In genomic region chr17:5897981-5898380, GRCh38 we compare ENCODE assay signal across 6 cellular contexts.
DNase-seq lines count a peak whose midpoint lies in the region; ATAC-seq and TF ChIP-seq lines count a peak whose summit lies in the region.
"Not testable (repeated sequence)": the region's sequence is repeated elsewhere in the genome, so short reads cannot be mapped to it uniquely, and the experiment has no call there.

No MANE protein-coding gene starts in this region.

- H3K9ac ChIP-seq in HUES48 (ENCODE audit: low read depth, low read length); endodermal cell (ENCODE audit: extremely low read depth, low read length, poor library complexity, severe bottlenecking); neural progenitor cell: not testable (repeated sequence)
- H3K9ac ChIP-seq in iPS-20b (ENCODE audit: low read depth, low read length), result peak overlapping the region; percentile 42; the same call in 1 of the 2 replicates

- H3K4me1 ChIP-seq in GM23338 (ENCODE audit: insufficient read depth), result peaks cover 31% of the 10 kb centered on the region
- peaks cover 28% of the 10 kb centered on the region for H3K4me1 ChIP-seq in HUES48 (ENCODE audit: control insufficient read depth, insufficient read depth, low read length)
- H3K4me1 ChIP-seq in endodermal cell (ENCODE audit: control insufficient read depth, insufficient read depth, low read length), result not testable (repeated sequence)
- H3K4me1 ChIP-seq in iPS-20b (ENCODE audit: insufficient read depth, low read length), result peaks cover 19% of the 10 kb centered on the region
- peaks cover 42% of the 10 kb centered on the region for H3K4me1 ChIP-seq in neural progenitor cell

- H3K9me3 ChIP-seq in HUES48 (ENCODE audit: control insufficient read depth, insufficient read depth, low read length); endodermal cell (ENCODE audit: control insufficient read depth, low read length); iPS-20b (ENCODE audit: insufficient read depth, low read depth, low read length); neural progenitor cell (ENCODE audit: low read depth): not testable (repeated sequence)

- not testable (repeated sequence) for H4K20me1 ChIP-seq in GM23338 (replicated peaks; ENCODE audit: insufficient read depth); neural progenitor cell (ENCODE audit: low read depth)

- not testable (repeated sequence) for H3K9me2 ChIP-seq in GM23338 (ENCODE audit: insufficient read depth)

- H3K79me2 ChIP-seq in GM23338 (replicated peaks; ENCODE audit: insufficient read depth); neural progenitor cell (ENCODE audit: low read depth): not testable (repeated sequence)

- not testable (repeated sequence) for H3K27me3 Mint-ChIP-seq in GM23338 (ENCODE audit: insufficient read depth, low read depth, poor library complexity); brain; endodermal cell (ENCODE audit: insufficient read depth); neural progenitor cell (ENCODE audit: insufficient read depth, low read depth)

- H2AFZ ChIP-seq in GM23338, result 0 out of 2 replicates have a peak overlapping the region, but pooled peaks have one; percentile 23
- not testable (repeated sequence) for H2AFZ ChIP-seq in neural progenitor cell (replicated peaks)

- not testable (repeated sequence) for H3F3A ChIP-seq in GM23338 (replicated peaks; ENCODE audit: low read depth)
- peaks cover 27% of the 10 kb centered on the region for H3F3A ChIP-seq in neural progenitor cell (ENCODE audit: low read depth)

- peak overlapping the region; percentile 3; the same call in 1 of the 2 replicates for H3K4me2 ChIP-seq in GM23338
- H3K4me2 ChIP-seq in neural progenitor cell, result peak overlapping the region; percentile 73

- not testable (repeated sequence) for H3K4me3 Mint-ChIP-seq in GM23338, endodermal cell, neural progenitor cell
- H3K4me3 Mint-ChIP-seq in brain, result peak overlapping the region in 1 of 5 experiments; percentile 72

- H3K27ac Mint-ChIP-seq in GM23338 (peak overlapping the region; percentile 89), brain (peak overlapping the region; percentile 33 to 95 (median 78)), neural progenitor cell (peak overlapping the region; percentile 20)
- H3K27ac Mint-ChIP-seq in endodermal cell, result not testable (repeated sequence)

- H3K36me3 ChIP-seq in GM23338 (ENCODE audit: insufficient read depth); HUES48 (ENCODE audit: control insufficient read depth, insufficient read depth, low read length); endodermal cell (ENCODE audit: control insufficient read depth, insufficient read depth, low read length); iPS-20b (ENCODE audit: insufficient read depth, low read depth, low read length); neural progenitor cell: not testable (repeated sequence)

- H3K36me3 Mint-ChIP-seq in GM23338 (ENCODE audit: low read depth); brain; endodermal cell (ENCODE audit: low read depth); neural progenitor cell: not testable (repeated sequence)

- ATAC-seq in GM23338, result not testable (repeated sequence)

- peaks cover 12% of the 10 kb centered on the region for H3K9me3 Mint-ChIP-seq in GM23338
- not testable (repeated sequence) for H3K9me3 Mint-ChIP-seq in brain, endodermal cell, neural progenitor cell

- H3K27me3 ChIP-seq in GM23338 (ENCODE audit: insufficient read depth); HUES48 (ENCODE audit: control insufficient read depth, insufficient read depth, low read length); endodermal cell (ENCODE audit: control insufficient read depth, insufficient read depth, low read length, poor library complexity, severe bottlenecking); iPS-20b (ENCODE audit: insufficient read depth, low read length); neural progenitor cell: not testable (repeated sequence)

- 95 to 100% methylated on average over 2 to 6 of the region's 8 CpGs for WGBS in endodermal cell (ENCODE audit: insufficient coverage in 1 of 2, insufficient read length in 1 of 2), 2 experiments

- H3K27ac ChIP-seq in GM23338 (ENCODE audit: low read depth) (peak overlapping the region; percentile 65), HUES48 (ENCODE audit: low read depth, low read length) (peak overlapping the region; percentile 73), endodermal cell (ENCODE audit: low read depth, low read length) (peak overlapping the region; percentile 63), iPS-20b (ENCODE audit: low read length) (peak overlapping the region; percentile 69), neural progenitor cell (peak overlapping the region; percentile 41)

- peak overlapping the region; percentile 10; the same call in 1 of the 2 replicates for H3K4me3 ChIP-seq in GM23338
- H3K4me3 ChIP-seq in HUES48 (ENCODE audit: low read depth, low read length); endodermal cell (ENCODE audit: low read length); iPS-20b (ENCODE audit: low read length); neural progenitor cell: not testable (repeated sequence)

- TF ChIP-seq CTCF in GM23338 (conservative IDR thresholded peaks at IDR 0.05; ENCODE audit: low read depth in 2 of 2); brain (conservative IDR thresholded peaks at IDR 0.05); endodermal cell (conservative IDR thresholded peaks at IDR 0.05); neural progenitor cell (IDR thresholded peaks at IDR 0.05): not testable (repeated sequence)

- not testable (repeated sequence) for DNase-seq in GM23338 (ENCODE audit: low spot score); neural progenitor cell (ENCODE audit: low spot score)
- DNase-seq in endodermal cell, result peak; percentile 43

- peaks cover 31% of the 10 kb centered on the region for H3K4me1 Mint-ChIP-seq in GM23338
- H3K4me1 Mint-ChIP-seq in brain, result peaks cover 58% of the 10 kb centered on the region
- peaks cover 11% of the 10 kb centered on the region for H3K4me1 Mint-ChIP-seq in endodermal cell
- peaks cover 55% of the 10 kb centered on the region for H3K4me1 Mint-ChIP-seq in neural progenitor cell
